18 cellular contexts compared by ENCODE assay signal in genomic region chr14:68631691-68632590, GRCh38.
DNase-seq lines count a peak whose midpoint lies in the region; ATAC-seq and TF ChIP-seq lines count a peak whose summit lies in the region.
"Had no signal": no experiment of that assay in that cellular context is flagged by ENCODE, and none has a peak within 500 bp of the region (broad histone marks: within the 10 kb centered on the region; RNA-seq: fewer than 3 reads in every experiment).

No MANE protein-coding gene starts in this region.

- no peak for ATAC-seq in upper lobe of left lung (ENCODE audit: low FRiP score in 2 of 2)
- no peak for ATAC-seq in natural killer cell treated with Interleukin-12 subunit alpha and Interleukin-12 subunit beta and Interleukin-15 and Interleukin-18, amount 100 ng/mL, for 72 hours
- ATAC-seq: activated T-helper 17 cell treated with anti-CD3 and anti-CD28 coated beads, Interleukin-2, amount 50 U/mL, for 72 hours; left lung had no signal

- H2BK5ac ChIP-seq in trophoblast cell (ENCODE audit: low read depth, low read length, poor library complexity) = peak overlapping the region; percentile 38

- no peak overlapping the region for H2AFZ ChIP-seq in hepatocyte
- H2AFZ ChIP-seq in trophoblast cell (ENCODE audit: insufficient read depth, low read length, poor library complexity) = no peak overlapping the region

- H3K36me3 ChIP-seq in hepatocyte (replicated peaks; ENCODE audit: insufficient read depth, low read depth) = no peaks in the 10 kb centered on the region
- H3K36me3 ChIP-seq in trophoblast cell (ENCODE audit: control insufficient read depth in 1 of 2, insufficient read depth in 2 of 2, low read length in 2 of 2) = no peaks in the 10 kb centered on the region
- H3K36me3 ChIP-seq in upper lobe of left lung = no peaks in the 10 kb centered on the region
- H3K36me3 ChIP-seq: brain microvascular endothelial cell, left lung had no signal

- peaks cover 61% of the 10 kb centered on the region for H3K4me1 ChIP-seq in hepatocyte (ENCODE audit: insufficient read depth)
- peaks cover 53 to 60% of the 10 kb centered on the region in 2 experiments for H3K4me1 ChIP-seq in trophoblast cell (ENCODE audit: control insufficient read depth in 1 of 2, insufficient read depth in 2 of 2, low read length in 2 of 2)
- H3K4me1 ChIP-seq in upper lobe of left lung = peaks cover 14 to 36% (median 29%) of the 10 kb centered on the region in 4 donors

- no peak overlapping the region for H3K4me3 Mint-ChIP-seq in natural killer cell treated with Interleukin-12 subunit alpha and Interleukin-12 subunit beta and Interleukin-15 and Interleukin-18, amount 100 ng/mL, for 72 hours
- H3K4me3 Mint-ChIP-seq: activated CD4-positive, alpha-beta T cell treated with anti-CD3 and anti-CD28 coated beads, Interleukin-2, amount 10 ng/mL, durations not matched to agents 7 days and 5 days; activated T-helper 17 cell treated with anti-CD3 and anti-CD28 coated beads, Interleukin-2, amount 50 U/mL, for 72 hours; CD4-positive, alpha-beta T cell had no signal

- peak overlapping the region; percentile 77 for H2BK120ac ChIP-seq in trophoblast cell (ENCODE audit: insufficient read depth, low read length, poor library complexity)

- H3K9me3 ChIP-seq in hepatocyte (ENCODE audit: low read depth) = no peaks in the 10 kb centered on the region
- no peaks in the 10 kb centered on the region for H3K9me3 ChIP-seq in trophoblast cell (ENCODE audit: insufficient read depth, low read depth, low read length)
- no peaks in the 10 kb centered on the region for H3K9me3 ChIP-seq in upper lobe of left lung
- H3K9me3 ChIP-seq: left lung had no signal

- H3K79me1 ChIP-seq in trophoblast cell (ENCODE audit: low read length) = peaks cover 72% of the 10 kb centered on the region

- no peak overlapping the region for H3K9ac ChIP-seq in trophoblast cell (ENCODE audit: low read length)

- no peaks in the 10 kb centered on the region for H3K9me2 ChIP-seq in hepatocyte (replicated peaks; ENCODE audit: insufficient read depth)

- H4K20me1 ChIP-seq in hepatocyte (ENCODE audit: insufficient read depth, poor library complexity, severe bottlenecking) = no peaks in the 10 kb centered on the region

- H3K4ac ChIP-seq in trophoblast cell (ENCODE audit: low read depth, low read length) = peak overlapping the region; percentile 42

- peak overlapping the region; percentile 76 for H3K14ac ChIP-seq in trophoblast cell (ENCODE audit: low read length)

- H3K18ac ChIP-seq in trophoblast cell (ENCODE audit: low read length) = peak overlapping the region; percentile 69

- DNase-seq in dorsolateral prefrontal cortex = no peak
- DNase-seq in hepatocyte (ENCODE audit: low spot score) = no peak
- peak in 1 of 2 donors; percentile 66 for DNase-seq in trophoblast cell
- DNase-seq in upper lobe of left lung = peak in 1 of 2 donors; percentile 29
- no peak for DNase-seq in natural killer cell treated with Interleukin-12 subunit alpha and Interleukin-12 subunit beta and Interleukin-15 and Interleukin-18, amount 100 ng/mL, for 72 hours (ENCODE audit: low spot score)
- no peak for DNase-seq in NCI-H2081 (lab: John Stamatoyannopoulos, UW)
- no peak for DNase-seq in inferior parietal cortex (ENCODE audit: extremely low spot score)
- DNase-seq in activated T-cell treated with anti-CD3 and anti-CD28 coated beads, Interleukin-2, amount 50 U/mL, for 48 hours = no peak
- DNase-seq: activated CD4-positive, alpha-beta T cell treated with anti-CD3 and anti-CD28 coated beads, Interleukin-2, amount 10 ng/mL, durations not matched to agents 7 days and 5 days; brain microvascular endothelial cell; CD4-positive, alpha-beta T cell; KG1; left lung; NCI-H1436 treated with DMSO at 0.1 percent for 48 hours; NCI-H774; SIG-M5; stimulated activated CD4-positive, alpha-beta T cell treated with anti-CD3 and anti-CD28 coated beads, Interleukin-1b, Interleukin-23, amount 100 ng/mL, for 48 hours had no signal

- H3K4me2 ChIP-seq in hepatocyte (no peak overlapping the region), trophoblast cell (ENCODE audit: low read length) (no peak overlapping the region)

- H3K36me3 Mint-ChIP-seq in natural killer cell treated with Interleukin-12 subunit alpha and Interleukin-12 subunit beta and Interleukin-15 and Interleukin-18, amount 100 ng/mL, for 72 hours = no peaks in the 10 kb centered on the region

- TF ChIP-seq POLR2A in upper lobe of left lung (IDR thresholded peaks at IDR 0.05) = no peak

- H3K27me3 ChIP-seq in dorsolateral prefrontal cortex (no peaks in the 10 kb centered on the region), hepatocyte (no peaks in the 10 kb centered on the region), trophoblast cell (ENCODE audit: insufficient read depth, low read length) (no peaks in the 10 kb centered on the region), upper lobe of left lung (no peaks in the 10 kb centered on the region)
- H3K27me3 ChIP-seq: brain microvascular endothelial cell had no signal

- H3K4me3 ChIP-seq in dorsolateral prefrontal cortex = no peak overlapping the region
- H3K4me3 ChIP-seq in hepatocyte = no peak overlapping the region
- no peak overlapping the region for H3K4me3 ChIP-seq in trophoblast cell (ENCODE audit: low read depth, low read length)
- H3K4me3 ChIP-seq in upper lobe of left lung = no peak overlapping the region
- H3K4me3 ChIP-seq: left lung had no signal

- no peak for TF ChIP-seq EP300 in upper lobe of left lung (IDR thresholded peaks at IDR 0.05)

- H3K23ac ChIP-seq in trophoblast cell (ENCODE audit: low read length) = no peak overlapping the region

- H3K79me2 ChIP-seq in hepatocyte (no peaks in the 10 kb centered on the region), trophoblast cell (ENCODE audit: control insufficient read depth, insufficient read depth, low read length, poor library complexity) (peaks cover 10% of the 10 kb centered on the region)

- no peaks in the 10 kb centered on the region for H3K27me3 Mint-ChIP-seq in natural killer cell treated with Interleukin-12 subunit alpha and Interleukin-12 subunit beta and Interleukin-15 and Interleukin-18, amount 100 ng/mL, for 72 hours
- H3K27me3 Mint-ChIP-seq: activated T-helper 17 cell treated with anti-CD3 and anti-CD28 coated beads, Interleukin-2, amount 50 U/mL, for 72 hours; CD4-positive, alpha-beta T cell had no signal

- peak overlapping the region; percentile 85 for H2AK5ac ChIP-seq in trophoblast cell (ENCODE audit: low read length)

- H4K8ac ChIP-seq in trophoblast cell (ENCODE audit: low read depth, low read length) = peak overlapping the region; percentile 10

- H2BK12ac ChIP-seq in trophoblast cell (ENCODE audit: low read length) = peak overlapping the region; percentile 92

- peak overlapping the region; percentile 74 for H4K91ac ChIP-seq in trophoblast cell (ENCODE audit: low read depth, low read length)

- no peak overlapping the region for H4K12ac ChIP-seq in trophoblast cell (ENCODE audit: low read depth, low read length)

- H3K27ac Mint-ChIP-seq in natural killer cell treated with Interleukin-12 subunit alpha and Interleukin-12 subunit beta and Interleukin-15 and Interleukin-18, amount 100 ng/mL, for 72 hours = no peak overlapping the region
- H3K27ac Mint-ChIP-seq: activated CD4-positive, alpha-beta T cell treated with anti-CD3 and anti-CD28 coated beads, Interleukin-2, amount 10 ng/mL, durations not matched to agents 7 days and 5 days; activated T-helper 17 cell treated with anti-CD3 and anti-CD28 coated beads, Interleukin-2, amount 50 U/mL, for 72 hours; CD4-positive, alpha-beta T cell had no signal

- TF ChIP-seq CTCF in dorsolateral prefrontal cortex (IDR thresholded peaks at IDR 0.05 in 54 of 56, conservative IDR thresholded peaks at IDR 0.05 in 2 of 56; ENCODE audit: low read depth in 1 of 56, partially characterized antibody in 56 of 56) (no peak), hepatocyte (IDR thresholded peaks at IDR 0.05; ENCODE audit: poor library complexity) (no peak), upper lobe of left lung (IDR thresholded peaks at IDR 0.05) (no peak)

- 93% methylated on average over 21 of the region's 21 CpGs for WGBS in hepatocyte (ENCODE audit: low lambda C conversion rate, missing lambda C conversion rate)
- no CpG with 5 or more reads among the region's 21 CpGs for WGBS in trophoblast cell (ENCODE audit: extremely low coverage, insufficient coverage, insufficient read length)
- 80 to 83% methylated on average over 16 to 21 of the region's 21 CpGs for WGBS in upper lobe of left lung, 2 donors

- peaks cover 5 to 16% of the 10 kb centered on the region in 2 donors for H3K4me1 Mint-ChIP-seq in natural killer cell treated with Interleukin-12 subunit alpha and Interleukin-12 subunit beta and Interleukin-15 and Interleukin-18, amount 100 ng/mL, for 72 hours (ENCODE audit: low read depth in 2 of 2)

- H3K27ac ChIP-seq in dorsolateral prefrontal cortex = peak overlapping the region in 53 of 59 donors; percentile 18 to 97 (median 89)
- peak overlapping the region; percentile 91 for H3K27ac ChIP-seq in hepatocyte
- no peak overlapping the region for H3K27ac ChIP-seq in trophoblast cell (ENCODE audit: low read depth, low read length)
- H3K27ac ChIP-seq in upper lobe of left lung = peak overlapping the region in 3 of 4 donors; percentile 53 to 65 (median 54)
- H3K27ac ChIP-seq: brain microvascular endothelial cell had no signal

- H3K9me3 Mint-ChIP-seq in natural killer cell treated with Interleukin-12 subunit alpha and Interleukin-12 subunit beta and Interleukin-15 and Interleukin-18, amount 100 ng/mL, for 72 hours = no peaks in the 10 kb centered on the region
- H3K9me3 Mint-ChIP-seq: activated CD4-positive, alpha-beta T cell treated with anti-CD3 and anti-CD28 coated beads, Interleukin-2, amount 10 ng/mL, durations not matched to agents 7 days and 5 days; CD4-positive, alpha-beta T cell had no signal

- intact Hi-C loops in dorsolateral prefrontal cortex (cut with DNase I) = loop anchor here in 1 of 2 donors (5.0 kb wide), 1 partner anchor 160 kb away; the partner anchor contains the start of gene ZFP36L1
